Comparison of ENCODE assay signal across 3 cellular contexts in the genomic region with DNA sequence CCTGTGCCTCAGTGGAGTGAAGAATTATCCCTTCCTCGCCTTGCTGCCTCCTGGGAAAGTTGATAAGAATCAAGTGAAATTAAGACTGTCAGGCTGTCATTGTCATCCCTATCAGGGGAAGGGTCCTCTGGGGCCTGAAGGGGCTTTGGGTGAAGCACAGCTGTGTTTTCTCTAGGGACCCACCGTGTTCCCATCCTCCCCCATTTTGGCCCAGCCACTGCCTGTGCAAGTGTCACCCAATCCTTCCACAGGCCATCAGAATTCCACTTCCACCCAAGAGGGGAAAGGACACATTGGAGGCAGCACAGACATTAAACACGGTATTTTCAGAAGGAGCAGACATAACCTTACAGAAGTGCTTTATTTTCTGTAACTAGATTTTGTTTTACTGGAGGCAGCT. TPM values are rescaled to one million over a fixed set of nuclear protein-coding genes. Genes with fewer than 3 reads are reported as not detected.
"Had no signal": no experiment of that assay in that cellular context is flagged by ENCODE, and none has a peak within 500 bp of the region (broad histone marks: within the 10 kb centered on the region; RNA-seq: fewer than 3 reads in every experiment).

No MANE protein-coding gene starts in this region.

RNA-seq across cellular contexts. Expression of gene GOLGA8K, which starts 59.2 kb away (rescaled TPM):
- total RNA-seq: myocyte, smooth muscle cell had no signal
- polyA plus RNA-seq: naive thymus-derived CD8-positive, alpha-beta T cell; smooth muscle cell had no signal
